In genomic region chr4:85452073-85452764, GRCh38 we compare ENCODE assay signal across 1 cellular context.
TF ChIP-seq lines count a peak whose summit lies in the region.

No MANE protein-coding gene starts in this region.

TF ChIP-seq in H1, 55 proteins besides CTCF, POLR2A, EP300 and RAD21 (continued from another document):
- no peak for TF ChIP-seq CHD7 (IDR thresholded peaks at IDR 0.05; ENCODE audit: insufficient replicate concordance, low read length)
- TF ChIP-seq SIRT6 (IDR thresholded peaks at IDR 0.05; ENCODE audit: low read length) = no peak
- TF ChIP-seq YY1 (IDR thresholded peaks at IDR 0.05; ENCODE audit: low read depth, low read length) = no peak
- no peak for TF ChIP-seq RFX5 (IDR thresholded peaks at IDR 0.05; ENCODE audit: borderline replicate concordance, low read depth, low read length)
TF ChIP-seq in H1: peak in this region for 0.
